ENCODE assay signal across 8 cellular contexts in the genomic region with DNA sequence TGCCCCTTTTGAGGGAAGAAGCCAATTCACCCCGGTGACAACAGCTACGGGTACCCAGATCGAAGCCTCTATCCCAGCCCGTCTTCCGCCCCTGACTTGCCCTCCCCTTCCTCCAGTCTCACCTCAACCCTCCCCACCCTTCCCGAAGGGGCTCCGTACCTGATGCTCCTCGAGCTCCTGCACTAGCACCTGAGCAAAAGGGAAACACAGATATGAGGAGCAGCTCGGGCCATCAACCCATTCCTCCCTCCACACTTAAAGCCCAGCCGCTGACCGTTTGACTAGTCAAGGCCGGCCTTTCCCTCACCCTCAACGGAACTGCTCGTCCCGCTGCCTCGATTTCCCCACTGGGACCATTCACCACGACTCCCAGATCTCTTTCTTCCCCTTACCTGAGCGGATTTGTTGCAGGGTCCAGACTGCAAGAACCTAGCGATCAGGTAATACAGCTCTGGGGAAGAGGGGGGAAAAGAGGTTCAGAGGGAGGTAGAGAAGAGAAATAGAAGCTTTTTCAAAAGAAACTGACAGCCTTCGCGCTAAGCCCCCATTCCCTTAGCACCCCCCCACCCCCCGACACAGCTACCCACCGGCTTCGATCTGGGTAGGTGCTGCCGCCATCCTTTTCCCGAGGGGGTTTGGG. TPM values are rescaled to one million over a fixed set of nuclear protein-coding genes. Genes with fewer than 3 reads are reported as not detected.
A peak's percentile ranks its signal among the peaks of the same experiment; 100 is the strongest.
DNase-seq lines count a peak whose midpoint lies in the region; FAIRE-seq and TF ChIP-seq lines count a peak whose summit lies in the region.

No MANE protein-coding gene starts in this region.

- peaks cover 3% of the 10 kb centered on the region for H3K36me3 Mint-ChIP-seq in brain

- H3K4me3 ChIP-seq in AG09309 (ENCODE audit: control insufficient read depth, low read depth, low read length) (peak overlapping the region; percentile 79), SU-DHL-6 (ENCODE audit: insufficient read depth, low read length, poor library complexity, severe bottlenecking) (peak overlapping the region; percentile 83), kidney (ENCODE audit: low read length in 2 of 2) (peak overlapping the region; percentile 86 to 90)

- H3K27ac ChIP-seq in SU-DHL-6 (ENCODE audit: low read depth, low read length) (peak overlapping the region; percentile 72), kidney (ENCODE audit: low read depth in 2 of 2, low read length in 2 of 2) (peak overlapping the region; percentile 84 to 87)

- no peak for FAIRE-seq in kidney (lab: Jason Lieb, UNC)

- peaks cover 13% of the 10 kb centered on the region for H3K27me3 Mint-ChIP-seq in brain

- peak overlapping the region; percentile 89 to 99 (median 94) for H3K4me3 Mint-ChIP-seq in brain

- H3K36me3 ChIP-seq in SU-DHL-6 (ENCODE audit: low read length) = no peaks in the 10 kb centered on the region
- no peaks in the 10 kb centered on the region for H3K36me3 ChIP-seq in kidney (ENCODE audit: control insufficient read depth in 1 of 2, insufficient read depth in 2 of 2, low read length in 2 of 2)

- H3K4me2 ChIP-seq in SU-DHL-6 (ENCODE audit: low read depth, low read length, poor library complexity, severe bottlenecking) = peak overlapping the region; percentile 62

- H2AFZ ChIP-seq in SU-DHL-6 (ENCODE audit: low read depth, low read length, severe bottlenecking) = peak overlapping the region; percentile 51

- H3K4me1 Mint-ChIP-seq in brain = peaks cover 32% of the 10 kb centered on the region

- H4K20me1 ChIP-seq in SU-DHL-6 (ENCODE audit: low read depth, low read length) = no peaks in the 10 kb centered on the region

- H3K27me3 ChIP-seq in SU-DHL-6 (ENCODE audit: low read length) = no peaks in the 10 kb centered on the region

- no peaks in the 10 kb centered on the region for H3F3A ChIP-seq in SU-DHL-6 (ENCODE audit: insufficient read depth)

- intact Hi-C loops in kidney (cut with DNase I) = no loop called here

- peaks cover 41% of the 10 kb centered on the region for H3K79me2 ChIP-seq in SU-DHL-6 (ENCODE audit: insufficient read depth, low read length)

- TF ChIP-seq CTCF in AG09309 (IDR thresholded peaks at IDR 0.05; ENCODE audit: control insufficient read depth, insufficient read depth, low read depth, low read length, missing control alignments) (no peak), SU-DHL-6 (IDR thresholded peaks at IDR 0.05; ENCODE audit: insufficient read depth, low read length, poor library complexity, severe bottlenecking) (no peak), brain (conservative IDR thresholded peaks at IDR 0.05) (no peak), kidney (IDR thresholded peaks at IDR 0.05; ENCODE audit: borderline replicate concordance, extremely low read depth, insufficient read depth) (no peak)

- peak overlapping the region; percentile 93 to 99 (median 97) for H3K27ac Mint-ChIP-seq in brain

- no peaks in the 10 kb centered on the region for H3K9me3 ChIP-seq in SU-DHL-6 (ENCODE audit: insufficient read depth, low read length)
- H3K9me3 ChIP-seq in kidney (ENCODE audit: control insufficient read depth in 1 of 2, low read length in 2 of 2) = no peaks in the 10 kb centered on the region

- peaks cover 0 to 3% (median 0%) of the 10 kb centered on the region in 5 experiments for H3K9me3 Mint-ChIP-seq in brain

- no peaks in the 10 kb centered on the region for H3K4me1 ChIP-seq in kidney (ENCODE audit: control insufficient read depth in 1 of 2, insufficient read depth in 1 of 2, low read depth in 1 of 2, low read length in 2 of 2)

- H3K9ac ChIP-seq in SU-DHL-6 (ENCODE audit: low read length) = peak overlapping the region; percentile 73
- peak overlapping the region; percentile 39 to 85 for H3K9ac ChIP-seq in kidney (ENCODE audit: low read length in 2 of 2)

- H3K9me2 ChIP-seq in SU-DHL-6 (replicated peaks; ENCODE audit: insufficient read depth, low read length) = no peaks in the 10 kb centered on the region

- DNase-seq in AG09309 (ENCODE audit: low read depth) = no peak
- peak; percentile 3 for DNase-seq in HPDE6-E6E7 (ENCODE audit: extremely low spot score)
- no peak for DNase-seq in kidney
- DNase-seq in stimulated activated CD4-positive, alpha-beta T cell treated with anti-CD3 and anti-CD28 coated beads, Interleukin-1b, Interleukin-23, amount 100 ng/mL, for 48 hours = peak; percentile 11
- no peak for DNase-seq in AML-193 (lab: John Stamatoyannopoulos, UW)
- DNase-seq in GM19240 (ENCODE audit: insufficient read length, low spot score) = no peak

RNA-seq across cellular contexts. Expression of gene BRWD3, which starts 0.7 kb away (rescaled TPM):
- polyA plus RNA-seq in brain (ENCODE audit: insufficient read depth, low read depth, low replicate concordance) (2.1 TPM), kidney (ENCODE audit: insufficient read depth, low read depth, low replicate concordance) (0.84 TPM)
- total RNA-seq in kidney = 26.7 TPM

Comparison
In these comparisons a context has a peak if more than half of its experiments do, and no peak if none do; other contexts are left out.
1. DNase-seq: peak in HPDE6-E6E7 (single experiment) and stimulated activated CD4-positive, alpha-beta T cell treated with anti-CD3 and anti-CD28 coated beads, Interleukin-1b, Interleukin-23, amount 100 ng/mL, for 48 hours (single experiment); none in AG09309 (single experiment), kidney (single experiment), AML-193 (0 of 2) and GM19240 (single experiment).
2. Peak in every context shown above with its lines, with median percentiles within 50 percentile points of each other: H3K4me3 ChIP-seq.